In genomic region chr22:46328066-46328465, GRCh38 we compare ENCODE assay signal across 1 cellular context.
TF ChIP-seq lines count a peak whose summit lies in the region.

No MANE protein-coding gene starts in this region.

TF ChIP-seq in IMR-90, 13 proteins besides CTCF, POLR2A, EP300 and RAD21 (continued from another document):
- TF ChIP-seq USF2 (IDR thresholded peaks at IDR 0.05; ENCODE audit: low read depth, low read length) = no peak
- TF ChIP-seq MAZ (IDR thresholded peaks at IDR 0.05; ENCODE audit: borderline replicate concordance, low read depth, low read length) = no peak
- TF ChIP-seq NFE2L2 (IDR thresholded peaks at IDR 0.05; ENCODE audit: low read depth, low read length) = no peak
- TF ChIP-seq CHD1 (IDR thresholded peaks at IDR 0.05; ENCODE audit: low read depth, low read length) = no peak
- no peak for TF ChIP-seq BHLHE40 (IDR thresholded peaks at IDR 0.05; ENCODE audit: low read depth, low read length)
- TF ChIP-seq RFX5 (IDR thresholded peaks at IDR 0.05; ENCODE audit: low read depth, low read length) = no peak
- TF ChIP-seq MAFK (IDR thresholded peaks at IDR 0.05; ENCODE audit: low read depth, low read length) = no peak
- TF ChIP-seq MXI1 (IDR thresholded peaks at IDR 0.05; ENCODE audit: borderline replicate concordance, low read depth, low read length) = no peak
- no peak for TF ChIP-seq RCOR1 (IDR thresholded peaks at IDR 0.05; ENCODE audit: insufficient replicate concordance, low read length)
- no peak for TF ChIP-seq ELK1 (IDR thresholded peaks at IDR 0.05; ENCODE audit: borderline replicate concordance, low read depth, low read length)
- no peak for TF ChIP-seq CEBPB (IDR thresholded peaks at IDR 0.05; ENCODE audit: low read depth, low read length)
